Comparison of ENCODE assay signal across 38 cellular contexts in the genomic region with DNA sequence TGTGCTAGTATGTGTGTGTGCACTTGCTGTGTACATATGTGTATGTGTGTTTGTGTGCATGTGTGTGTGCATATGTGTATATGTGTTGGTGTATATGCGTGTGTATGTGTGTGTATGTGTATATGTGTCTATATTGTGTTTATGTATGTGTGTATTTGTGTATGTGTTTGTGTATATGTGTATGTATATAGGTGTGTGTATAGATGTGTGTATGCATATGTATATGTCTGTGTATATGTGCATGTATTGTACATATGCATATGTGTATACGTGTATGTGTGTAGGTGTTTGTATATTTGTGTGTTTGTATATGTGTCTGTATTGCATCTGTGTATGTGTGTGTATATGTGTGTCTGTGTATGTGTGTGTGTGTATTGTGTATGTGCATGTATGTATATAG. TPM values are rescaled to one million over a fixed set of nuclear protein-coding genes. Genes with fewer than 3 reads are reported as not detected.
"Had no signal": no experiment of that assay in that cellular context is flagged by ENCODE, and none has a peak within 500 bp of the region (broad histone marks: within the 10 kb centered on the region; RNA-seq: fewer than 3 reads in every experiment).

No MANE protein-coding gene starts in this region.

- H3K36me3 ChIP-seq: adrenal gland, ascending aorta, brain microvascular endothelial cell, breast epithelium, cardiac muscle cell had no signal

- H3K27me3 Mint-ChIP-seq: activated naive CD4-positive, alpha-beta T cell treated with anti-CD3 and anti-CD28 coated beads, Interleukin-2, amount 10 ng/mL, durations not matched to agents 7 days and 5 days; activated naive CD4-positive, alpha-beta T cell treated with anti-CD3 and anti-CD28 coated beads, Interleukin-2, amount 50 U/mL, for 24 hours; activated naive CD8-positive, alpha-beta T cell had no signal

- H3K9me3 ChIP-seq: adrenal gland, ascending aorta, body of pancreas, breast epithelium had no signal

- H3K27ac Mint-ChIP-seq: activated naive CD4-positive, alpha-beta T cell treated with anti-CD3 and anti-CD28 coated beads for 36 hours; activated naive CD4-positive, alpha-beta T cell treated with anti-CD3 and anti-CD28 coated beads, Interleukin-2, amount 10 ng/mL, durations not matched to agents 7 days and 5 days; activated naive CD4-positive, alpha-beta T cell treated with anti-CD3 and anti-CD28 coated beads, Interleukin-2, amount 50 U/mL, for 24 hours; activated naive CD4-positive, alpha-beta T cell treated with anti-CD3 and anti-CD28 coated beads, Interleukin-2, amount 50 U/mL, for 72 hours; activated naive CD8-positive, alpha-beta T cell; activated naive CD8-positive, alpha-beta T cell treated with anti-CD3 and anti-CD28 coated beads for 36 hours; activated naive CD8-positive, alpha-beta T cell treated with anti-CD3 and anti-CD28 coated beads, Interleukin-2, amount 10 ng/mL, durations not matched to agents 7 days and 5 days; activated naive CD8-positive, alpha-beta T cell treated with anti-CD3 and anti-CD28 coated beads, Interleukin-2, amount 50 U/mL, for 24 hours; activated T-cell treated with anti-CD3 and anti-CD28 coated beads, Interleukin-2, amount 50 U/mL, for 24 hours; activated T-cell treated with anti-CD3 and anti-CD28 coated beads, Interleukin-2, amount 50 U/mL, for 72 hours; activated T-helper 1 cell treated with anti-CD3 and anti-CD28 coated beads, Interleukin-12 subunit alpha, Interleukin-12 subunit beta, Interleukin-2, Interleukin-4 antibody, amounts not matched to agents 30 ng/mL and 10 ng/mL and 1 ng/mL, durations not matched to agents 14 hours and 24 hours and 36 hours; activated T-helper 17 cell treated with anti-CD3 and anti-CD28 coated beads, Interleukin-2, amount 50 U/mL, for 72 hours; activated T-helper 2 cell treated with anti-CD3 and anti-CD28 coated beads, Interferon-gamma antibody, Interleukin-2, Interleukin-4, amounts not matched to agents 10 μg/mL and 5 μg/mL and 100 μg/mL, durations not matched to agents 14 hours and 24 hours and 36 hours; brain had no signal

- H3K9me3 Mint-ChIP-seq: activated naive CD4-positive, alpha-beta T cell treated with anti-CD3 and anti-CD28 coated beads for 36 hours; activated naive CD4-positive, alpha-beta T cell treated with anti-CD3 and anti-CD28 coated beads, Interleukin-2, amount 10 ng/mL, durations not matched to agents 7 days and 5 days; activated naive CD4-positive, alpha-beta T cell treated with anti-CD3 and anti-CD28 coated beads, Interleukin-2, amount 50 U/mL, for 24 hours; activated naive CD4-positive, alpha-beta T cell treated with anti-CD3 and anti-CD28 coated beads, Interleukin-2, amount 50 U/mL, for 72 hours; activated naive CD8-positive, alpha-beta T cell treated with anti-CD3 and anti-CD28 coated beads for 36 hours; activated naive CD8-positive, alpha-beta T cell treated with anti-CD3 and anti-CD28 coated beads, Interleukin-2, amount 10 ng/mL, durations not matched to agents 7 days and 5 days; activated naive CD8-positive, alpha-beta T cell treated with anti-CD3 and anti-CD28 coated beads, Interleukin-2, amount 50 U/mL, for 24 hours; activated T-cell treated with anti-CD3 and anti-CD28 coated beads, Interleukin-2, amount 50 U/mL, for 24 hours; activated T-cell treated with anti-CD3 and anti-CD28 coated beads, Interleukin-2, amount 50 U/mL, for 4 hours; activated T-cell treated with anti-CD3 and anti-CD28 coated beads, Interleukin-2, amount 50 U/mL, for 72 hours; activated T-helper 1 cell treated with anti-CD3 and anti-CD28 coated beads, Interleukin-12 subunit alpha, Interleukin-12 subunit beta, Interleukin-2, Interleukin-4 antibody, amounts not matched to agents 30 ng/mL and 10 ng/mL and 1 ng/mL, durations not matched to agents 14 hours and 24 hours and 36 hours; activated T-helper 17 cell treated with anti-CD3 and anti-CD28 coated beads, Interleukin-2, amount 50 U/mL, for 72 hours; activated T-helper 2 cell treated with anti-CD3 and anti-CD28 coated beads, Interferon-gamma antibody, Interleukin-2, Interleukin-4, amounts not matched to agents 10 μg/mL and 5 μg/mL and 100 μg/mL, durations not matched to agents 14 hours and 24 hours and 36 hours; brain; central memory CD8-positive, alpha-beta T cell had no signal

- H3K36me3 Mint-ChIP-seq: activated naive CD4-positive, alpha-beta T cell treated with anti-CD3 and anti-CD28 coated beads, Interleukin-2, amount 10 ng/mL, durations not matched to agents 7 days and 5 days; activated naive CD4-positive, alpha-beta T cell treated with anti-CD3 and anti-CD28 coated beads, Interleukin-2, amount 50 U/mL, for 24 hours; activated naive CD4-positive, alpha-beta T cell treated with anti-CD3 and anti-CD28 coated beads, Interleukin-2, amount 50 U/mL, for 72 hours; activated naive CD8-positive, alpha-beta T cell; activated naive CD8-positive, alpha-beta T cell treated with anti-CD3 and anti-CD28 coated beads for 36 hours; activated naive CD8-positive, alpha-beta T cell treated with anti-CD3 and anti-CD28 coated beads, Interleukin-2, amount 10 ng/mL, durations not matched to agents 7 days and 5 days; brain had no signal

- H3K27ac ChIP-seq: adrenal gland, ascending aorta, body of pancreas, brain microvascular endothelial cell, breast epithelium, cardiac muscle cell had no signal

- ATAC-seq: activated naive CD4-positive, alpha-beta T cell treated with anti-CD3 and anti-CD28 coated beads, Interleukin-2, amount 50 U/mL, for 72 hours; activated naive CD8-positive, alpha-beta T cell treated with anti-CD3 and anti-CD28 coated beads, Interleukin-2, amount 50 U/mL, for 24 hours; activated T-cell treated with anti-CD3 and anti-CD28 coated beads, Interleukin-2, amount 50 U/mL, for 4 hours; activated T-cell treated with anti-CD3 and anti-CD28 coated beads, Interleukin-2, amount 50 U/mL, for 72 hours; activated T-helper 17 cell treated with anti-CD3 and anti-CD28 coated beads, Interleukin-2, amount 50 U/mL, for 72 hours; body of pancreas had no signal

- H3K27me3 ChIP-seq: adrenal gland, ascending aorta, body of pancreas, brain microvascular endothelial cell, breast epithelium, cardiac muscle cell had no signal

- H3K4me3 ChIP-seq: adrenal gland, ascending aorta, body of pancreas, breast epithelium, cardiac muscle cell had no signal

- H3K4me3 Mint-ChIP-seq: activated naive CD4-positive, alpha-beta T cell treated with anti-CD3 and anti-CD28 coated beads for 36 hours; activated naive CD4-positive, alpha-beta T cell treated with anti-CD3 and anti-CD28 coated beads, Interleukin-2, amount 10 ng/mL, durations not matched to agents 7 days and 5 days; activated naive CD4-positive, alpha-beta T cell treated with anti-CD3 and anti-CD28 coated beads, Interleukin-2, amount 50 U/mL, for 24 hours; activated naive CD8-positive, alpha-beta T cell; activated naive CD8-positive, alpha-beta T cell treated with anti-CD3 and anti-CD28 coated beads for 36 hours; activated naive CD8-positive, alpha-beta T cell treated with anti-CD3 and anti-CD28 coated beads, Interleukin-2, amount 10 ng/mL, durations not matched to agents 7 days and 5 days; activated naive CD8-positive, alpha-beta T cell treated with anti-CD3 and anti-CD28 coated beads, Interleukin-2, amount 50 U/mL, for 24 hours; activated T-cell treated with anti-CD3 and anti-CD28 coated beads, Interleukin-2, amount 50 U/mL, for 24 hours; activated T-cell treated with anti-CD3 and anti-CD28 coated beads, Interleukin-2, amount 50 U/mL, for 4 hours; activated T-cell treated with anti-CD3 and anti-CD28 coated beads, Interleukin-2, amount 50 U/mL, for 72 hours; activated T-helper 1 cell treated with anti-CD3 and anti-CD28 coated beads, Interleukin-12 subunit alpha, Interleukin-12 subunit beta, Interleukin-2, Interleukin-4 antibody, amounts not matched to agents 30 ng/mL and 10 ng/mL and 1 ng/mL, durations not matched to agents 14 hours and 24 hours and 36 hours; activated T-helper 17 cell treated with anti-CD3 and anti-CD28 coated beads, Interleukin-2, amount 50 U/mL, for 72 hours; brain; central memory CD8-positive, alpha-beta T cell had no signal

- H3K4me1 Mint-ChIP-seq: activated naive CD4-positive, alpha-beta T cell treated with anti-CD3 and anti-CD28 coated beads, Interleukin-2, amount 10 ng/mL, durations not matched to agents 7 days and 5 days; activated naive CD4-positive, alpha-beta T cell treated with anti-CD3 and anti-CD28 coated beads, Interleukin-2, amount 50 U/mL, for 24 hours; activated naive CD8-positive, alpha-beta T cell treated with anti-CD3 and anti-CD28 coated beads for 36 hours; activated naive CD8-positive, alpha-beta T cell treated with anti-CD3 and anti-CD28 coated beads, Interleukin-2, amount 50 U/mL, for 24 hours; activated T-helper 17 cell treated with anti-CD3 and anti-CD28 coated beads, Interleukin-2, amount 50 U/mL, for 72 hours; central memory CD8-positive, alpha-beta T cell had no signal

- DNase-seq: activated effector memory CD4-positive, alpha-beta T cell treated with anti-CD3 and anti-CD28 coated beads, Interleukin-2, amount 50 U/mL, for 16 hours; activated effector memory CD4-positive, alpha-beta T cell treated with Interleukin-2 at 50 U/mL for 16 hours; activated gamma-delta T cell; activated gamma-delta T cell treated with Interleukin-2 at 50 U/mL for 16 hours; activated naive CD4-positive, alpha-beta T cell; activated naive CD4-positive, alpha-beta T cell treated with anti-CD3 and anti-CD28 coated beads for 36 hours; activated naive CD4-positive, alpha-beta T cell treated with anti-CD3 and anti-CD28 coated beads, Interleukin-2, amount 10 ng/mL, durations not matched to agents 7 days and 5 days; activated naive CD4-positive, alpha-beta T cell treated with anti-CD3 and anti-CD28 coated beads, Interleukin-2, amount 50 U/mL, for 16 hours; activated naive CD4-positive, alpha-beta T cell treated with Interleukin-2 at 50 U/mL for 16 hours; activated naive CD8-positive, alpha-beta T cell treated with anti-CD3 and anti-CD28 coated beads for 36 hours; activated naive CD8-positive, alpha-beta T cell treated with anti-CD3 and anti-CD28 coated beads, Interleukin-2, amount 10 ng/mL, durations not matched to agents 7 days and 5 days; activated naive CD8-positive, alpha-beta T cell treated with anti-CD3 and anti-CD28 coated beads, Interleukin-2, amount 50 U/mL, for 24 hours; activated T-cell treated with anti-CD3 and anti-CD28 coated beads, Interleukin-2, amount 50 U/mL, for 1 hour; activated T-cell treated with anti-CD3 and anti-CD28 coated beads, Interleukin-2, amount 50 U/mL, for 24 hours; activated T-cell treated with anti-CD3 and anti-CD28 coated beads, Interleukin-2, amount 50 U/mL, for 4 hours; activated T-cell treated with anti-CD3 and anti-CD28 coated beads, Interleukin-2, amount 50 U/mL, for 48 hours; activated T-cell treated with anti-CD3 and anti-CD28 coated beads, Interleukin-2, amount 50 U/mL, for 72 hours; adrenal gland; amniotic stem cell; amygdala; anterior cingulate cortex; body of pancreas; brain microvascular endothelial cell; caudate nucleus; central memory CD4-positive, alpha-beta T cell; cerebellar nuclear complex had no signal

RNA-seq across cellular contexts. Expression of a gene that starts 59.1 kb away (rescaled TPM):
- total RNA-seq: activated naive CD4-positive, alpha-beta T cell treated with anti-CD3 and anti-CD28 coated beads for 36 hours; activated naive CD4-positive, alpha-beta T cell treated with anti-CD3 and anti-CD28 coated beads, Interleukin-2, amount 50 U/mL, for 72 hours; activated naive CD8-positive, alpha-beta T cell treated with anti-CD3 and anti-CD28 coated beads for 36 hours; activated naive CD8-positive, alpha-beta T cell treated with anti-CD3 and anti-CD28 coated beads, Interleukin-2, amount 10 ng/mL, durations not matched to agents 7 days and 5 days; activated T-cell treated with anti-CD3 and anti-CD28 coated beads, Interleukin-2, amount 50 U/mL, for 4 hours; activated T-cell treated with anti-CD3 and anti-CD28 coated beads, Interleukin-2, amount 50 U/mL, for 72 hours; activated T-helper 1 cell treated with anti-CD3 and anti-CD28 coated beads, Interleukin-12 subunit alpha, Interleukin-12 subunit beta, Interleukin-2, Interleukin-4 antibody, amounts not matched to agents 30 ng/mL and 10 ng/mL and 1 ng/mL, durations not matched to agents 14 hours and 24 hours and 36 hours; activated T-helper 17 cell treated with anti-CD3 and anti-CD28 coated beads, Interleukin-2, amount 50 U/mL, for 72 hours; activated T-helper 2 cell treated with anti-CD3 and anti-CD28 coated beads, Interferon-gamma antibody, Interleukin-2, Interleukin-4, amounts not matched to agents 10 μg/mL and 5 μg/mL and 100 μg/mL, durations not matched to agents 14 hours and 24 hours and 36 hours; adrenal gland; ascending aorta; cerebellum had no signal
